Comparison of ENCODE assay signal across 16 cellular contexts in genomic region chr17:80125656-80126448, GRCh38. TPM values are rescaled to one million over a fixed set of nuclear protein-coding genes. Genes with fewer than 3 reads are reported as not detected.
DNase-seq lines count a peak whose midpoint lies in the region; ATAC-seq and TF ChIP-seq lines count a peak whose summit lies in the region.
"Had no signal": no experiment of that assay in that cellular context is flagged by ENCODE, and none has a peak within 500 bp of the region (broad histone marks: within the 10 kb centered on the region; RNA-seq: fewer than 3 reads in every experiment).

No MANE protein-coding gene starts in this region.

- no peak overlapping the region for H3K4me3 Mint-ChIP-seq in Calu3 (ENCODE audit: low read depth, unreplicated experiment)
- H3K4me3 Mint-ChIP-seq: activated CD8-positive, alpha-beta T cell treated with anti-CD3 and anti-CD28 coated beads for 36 hours; CD4-positive, CD25-positive, alpha-beta regulatory T cell had no signal

- peaks cover 4% of the 10 kb centered on the region for H3K36me3 Mint-ChIP-seq in Calu3 (ENCODE audit: insufficient read depth, unreplicated experiment)
- H3K36me3 Mint-ChIP-seq: CD4-positive, CD25-positive, alpha-beta regulatory T cell had no signal

- TF ChIP-seq POLR2A in sigmoid colon (IDR thresholded peaks at IDR 0.05) = no peak

- no peak overlapping the region for H3K27ac ChIP-seq in sigmoid colon
- H3K27ac ChIP-seq: SK-N-MC had no signal

- no peaks in the 10 kb centered on the region for H3K4me1 ChIP-seq in sigmoid colon

- no peaks in the 10 kb centered on the region for H3K9me3 Mint-ChIP-seq in Calu3 (ENCODE audit: low read depth, unreplicated experiment)
- H3K9me3 Mint-ChIP-seq: activated CD8-positive, alpha-beta T cell treated with anti-CD3 and anti-CD28 coated beads for 36 hours; CD4-positive, CD25-positive, alpha-beta regulatory T cell had no signal

- ATAC-seq in left lobe of liver (no peak), HG02610 (IDR thresholded peaks at IDR 0.05; ENCODE audit: unreplicated experiment) (no peak)
- ATAC-seq: activated CD8-positive, alpha-beta T cell treated with anti-CD3 and anti-CD28 coated beads for 36 hours had no signal

- DNase-seq in EL = peak; percentile 38
- peak; percentile 45 for DNase-seq in NCI-H2227 (lab: John Stamatoyannopoulos, UW; ENCODE audit: unreplicated experiment)
- DNase-seq in fibroblast of gingiva (ENCODE audit: low read depth) = peak; percentile 95
- peak; percentile 39 for DNase-seq in sigmoid colon
- DNase-seq in left lobe of liver (ENCODE audit: low spot score) = no peak
- no peak for DNase-seq in Calu3
- DNase-seq: activated CD8-positive, alpha-beta T cell treated with anti-CD3 and anti-CD28 coated beads for 36 hours; activated gamma-delta T cell; CD4-positive, CD25-positive, alpha-beta regulatory T cell; effector memory CD4-positive, alpha-beta T cell; NCI-H2171 treated with DMSO at 0.1 percent for 48 hours; substantia nigra had no signal

- TF ChIP-seq CTCF in sigmoid colon (IDR thresholded peaks at IDR 0.05) (no peak), Calu3 (IDR thresholded peaks at IDR 0.05; ENCODE audit: unreplicated experiment) (no peak)

- H3K27ac Mint-ChIP-seq in Calu3 (ENCODE audit: unreplicated experiment) = no peak overlapping the region
- H3K27ac Mint-ChIP-seq: activated CD8-positive, alpha-beta T cell treated with anti-CD3 and anti-CD28 coated beads for 36 hours; CD4-positive, CD25-positive, alpha-beta regulatory T cell had no signal

- no peaks in the 10 kb centered on the region for H3K9me3 ChIP-seq in sigmoid colon
- H3K9me3 ChIP-seq: pancreas had no signal

- H3K4me3 ChIP-seq in sigmoid colon = no peak overlapping the region
- H3K4me3 ChIP-seq: pancreas, SK-N-MC had no signal

- peaks cover 0 to 30% (median 0%) of the 10 kb centered on the region in 3 donors for H3K27me3 ChIP-seq in sigmoid colon
- H3K27me3 ChIP-seq: pancreas had no signal

- TF ChIP-seq EP300 in sigmoid colon (IDR thresholded peaks at IDR 0.05) = no peak

- WGBS in sigmoid colon, 2 donors = 74% methylated on average over 14 of the region's 14 CpGs

- CTCF ChIA-PET in Calu3 (lab: Charles Lee) = no interaction called here

- no peaks in the 10 kb centered on the region for H3K4me1 Mint-ChIP-seq in Calu3 (ENCODE audit: low read depth, unreplicated experiment)

- no TSS peak for BruUV-seq in Calu3 (replicated peaks; lab: Mats Ljungman, UMichigan)

- intact Hi-C loops in sigmoid colon (cut with DNase I) (no loop called here), Calu3 (cut with micrococcal nuclease; ENCODE audit: unreplicated experiment) (no loop called here)

- no peaks in the 10 kb centered on the region for H3K36me3 ChIP-seq in sigmoid colon
- H3K36me3 ChIP-seq: pancreas had no signal

- peaks cover 27% of the 10 kb centered on the region for H3K27me3 Mint-ChIP-seq in Calu3 (ENCODE audit: unreplicated experiment)

RNA-seq across cellular contexts. Expression of gene EIF4A3, which starts 21.1 kb away (rescaled TPM):
- total RNA-seq in sigmoid colon (10 to 100 TPM; 26.6 to 45.1 (median 39.8) TPM), left lobe of liver (21.8 TPM), Calu3 (2022) (124 and 125 TPM in 2 replicates)
- 10 to 100 TPM; 60.7 to 97.1 (median 85.1) TPM for polyA plus RNA-seq in sigmoid colon

RNA-seq across cellular contexts. Expression of gene GAA, which starts 24.5 kb away (rescaled TPM):
- total RNA-seq in sigmoid colon (10 to 100 TPM; 38.5 to 74.2 (median 54.4) TPM), left lobe of liver (50.6 TPM), Calu3 (2022) (73.1 and 82.4 TPM in 2 replicates)
- 10 to 100 TPM; 13.8 to 35.7 (median 30.7) TPM for polyA plus RNA-seq in sigmoid colon

RNA-seq across cellular contexts. Expression of gene CARD14, which starts 44.0 kb away (rescaled TPM):
- total RNA-seq in sigmoid colon (not detected), left lobe of liver (0.23 TPM), Calu3 (2022) (5.9 and 7.4 TPM in 2 replicates)
- polyA plus RNA-seq in sigmoid colon = 1 to 10 TPM in 2 of 3 donors, under 1 TPM in 1; 0.23 to 1.8 (median 1.5) TPM
- total RNA-seq: CD4-positive, CD25-positive, alpha-beta regulatory T cell; kidney epithelial cell had no signal

Comparison
In these comparisons a context has a peak if more than half of its experiments do, and no peak if none do; other contexts are left out.
1. DNase-seq: peak in EL (single experiment), NCI-H2227 (single experiment), fibroblast of gingiva (single experiment) and sigmoid colon (single experiment); none in left lobe of liver (single experiment) and Calu3 (single experiment).